19 cellular contexts compared by ENCODE assay signal in genomic region chr7:156503195-156503594, GRCh38.
A peak's percentile ranks its signal among the peaks of the same experiment; 100 is the strongest.
DNase-seq lines count a peak whose midpoint lies in the region; ATAC-seq, FAIRE-seq and TF ChIP-seq lines count a peak whose summit lies in the region.
"Had no signal": no experiment of that assay in that cellular context is flagged by ENCODE, and none has a peak within 500 bp of the region (broad histone marks: within the 10 kb centered on the region; RNA-seq: fewer than 3 reads in every experiment).

No MANE protein-coding gene starts in this region.

- ATAC-seq in HepG2: peak; percentile 70; the same call in 2 of the 3 replicates
- no peak for ATAC-seq in right lobe of liver
- peak; percentile 33; the same call in 1 of the 2 replicates for ATAC-seq in PC-3
- no peak for ATAC-seq in lower lobe of right lung
- no peak for ATAC-seq in HG02981 (IDR thresholded peaks at IDR 0.05; ENCODE audit: unreplicated experiment)
- ATAC-seq: T-cell had no signal

- H3K4me1 ChIP-seq in HepG2 (ENCODE audit: insufficient read depth, low read length) (peaks cover 18% of the 10 kb centered on the region), right lobe of liver (no peaks in the 10 kb centered on the region), PC-3 (ENCODE audit: insufficient read depth, low read length) (no peaks in the 10 kb centered on the region), endodermal cell (ENCODE audit: control insufficient read depth, insufficient read depth, low read length) (no peaks in the 10 kb centered on the region), lower lobe of right lung (no peaks in the 10 kb centered on the region)

- BruUV-seq in HepG2 (replicated peaks; lab: Mats Ljungman, UMichigan) (no TSS peak), PC-3 (replicated peaks; lab: Mats Ljungman, UMichigan) (no TSS peak)

- H3K36me3 ChIP-seq in HepG2 (replicated peaks in 1 of 2; ENCODE audit: control insufficient read depth in 1 of 2, insufficient read depth in 2 of 2, low read length in 2 of 2) (no peaks in the 10 kb centered on the region), right lobe of liver (no peaks in the 10 kb centered on the region), PC-3 (ENCODE audit: low read depth, low read length) (no peaks in the 10 kb centered on the region), endodermal cell (ENCODE audit: control insufficient read depth, insufficient read depth, low read length) (no peaks in the 10 kb centered on the region), lower lobe of right lung (no peaks in the 10 kb centered on the region)

- DNase-seq in HepG2 (ENCODE audit: low spot score): no peak
- DNase-seq in right lobe of liver: no peak
- DNase-seq in PC-3: no peak
- no peak for DNase-seq in endodermal cell
- DNase-seq in type B pancreatic cell (ENCODE audit: extremely low spot score, unreplicated experiment): no peak
- no peak for DNase-seq in lower lobe of right lung
- DNase-seq in activated CD4-positive, alpha-beta memory T cell treated with anti-CD3 and anti-CD28 coated beads for 36 hours: no peak
- DNase-seq: DMS 273 treated with DMSO at 0.1 percent for 48 hours, GDM1, Karpas-422, NCI-H1105 treated with DMSO at 0.1 percent for 48 hours, NCI-H1694 treated with DMSO at 0.1 percent for 48 hours, NCI-H226, NCI-H526, T-cell had no signal

- H3K4me2 ChIP-seq in HepG2 (ENCODE audit: low read depth, low read length) (no peak overlapping the region), PC-3 (ENCODE audit: low read length) (no peak overlapping the region)

- no peak; the same call in 1 of the 2 replicates for TF ChIP-seq RAD21 in HepG2 (CRISPR knock-in tag; IDR thresholded peaks at IDR 0.05)

- no peak overlapping the region for H3K27ac Mint-ChIP-seq in endodermal cell
- H3K27ac Mint-ChIP-seq in type B pancreatic cell: no peak overlapping the region
- no peak overlapping the region for H3K27ac Mint-ChIP-seq in activated CD4-positive, alpha-beta memory T cell treated with anti-CD3 and anti-CD28 coated beads for 36 hours
- H3K27ac Mint-ChIP-seq: T-cell had no signal

- POLR2A ChIA-PET in HepG2 (lab: Yijun Ruan, JAX): no interaction called here
- POLR2A ChIA-PET in PC-3 (lab: Charles Lee; ENCODE audit: unreplicated experiment): no interaction called here
- POLR2A ChIA-PET in activated CD4-positive, alpha-beta memory T cell treated with anti-CD3 and anti-CD28 coated beads for 36 hours (lab: Charles Lee): no interaction called here

- no peak for FAIRE-seq in HepG2 (lab: Jason Lieb, UNC)
- FAIRE-seq: GM12891, GM18507 had no signal

- H3K27me3 Mint-ChIP-seq in endodermal cell (ENCODE audit: insufficient read depth) (no peaks in the 10 kb centered on the region), type B pancreatic cell (no peaks in the 10 kb centered on the region)
- peaks cover 4% of the 10 kb centered on the region for H3K27me3 Mint-ChIP-seq in activated CD4-positive, alpha-beta memory T cell treated with anti-CD3 and anti-CD28 coated beads for 36 hours

- H3K9me3 ChIP-seq in HepG2 (ENCODE audit: low read length) (no peaks in the 10 kb centered on the region), right lobe of liver (no peaks in the 10 kb centered on the region), PC-3 (ENCODE audit: low read length) (no peaks in the 10 kb centered on the region), endodermal cell (ENCODE audit: control insufficient read depth, low read length) (no peaks in the 10 kb centered on the region), lower lobe of right lung (peaks cover 3% of the 10 kb centered on the region)

- H3K79me2 ChIP-seq in HepG2 (ENCODE audit: insufficient read depth, low read length): no peaks in the 10 kb centered on the region
- H3K79me2 ChIP-seq in PC-3 (ENCODE audit: low read length): no peaks in the 10 kb centered on the region

- H3K4me3 ChIP-seq in HepG2 (replicated peaks in 1 of 3; ENCODE audit: insufficient read depth in 1 of 3, low read depth in 2 of 3, low read length in 3 of 3): no peak overlapping the region
- no peak overlapping the region for H3K4me3 ChIP-seq in right lobe of liver
- H3K4me3 ChIP-seq in PC-3 (ENCODE audit: low read length): no peak overlapping the region
- H3K4me3 ChIP-seq in endodermal cell (ENCODE audit: low read length): no peak overlapping the region
- no peak overlapping the region for H3K4me3 ChIP-seq in lower lobe of right lung

- H3K4me1 Mint-ChIP-seq in endodermal cell (peaks cover 4% of the 10 kb centered on the region), type B pancreatic cell (ENCODE audit: unreplicated experiment) (no peaks in the 10 kb centered on the region)
- H3K4me1 Mint-ChIP-seq in activated CD4-positive, alpha-beta memory T cell treated with anti-CD3 and anti-CD28 coated beads for 36 hours (ENCODE audit: low read depth): no peaks in the 10 kb centered on the region
- H3K4me1 Mint-ChIP-seq: T-cell had no signal

- H3K4me3 Mint-ChIP-seq in endodermal cell (no peak overlapping the region), type B pancreatic cell (no peak overlapping the region)
- H3K4me3 Mint-ChIP-seq in activated CD4-positive, alpha-beta memory T cell treated with anti-CD3 and anti-CD28 coated beads for 36 hours: no peak overlapping the region
- H3K4me3 Mint-ChIP-seq: T-cell had no signal

- H2AFZ ChIP-seq in HepG2 (ENCODE audit: low read length): no peak overlapping the region
- H2AFZ ChIP-seq in PC-3 (ENCODE audit: low read length): no peak overlapping the region

- in situ Hi-C loops in HepG2 (cut with HindIII; ENCODE audit: extremely low pct_ligation_motif_present, low pct_unique_long_range_greater_than_20kb): no loop called here

- no peaks in the 10 kb centered on the region for H3F3A ChIP-seq in PC-3 (ENCODE audit: low read length, unreplicated experiment)

- peaks cover 11% of the 10 kb centered on the region for H3K9me3 Mint-ChIP-seq in endodermal cell
- H3K9me3 Mint-ChIP-seq in type B pancreatic cell: no peaks in the 10 kb centered on the region
- H3K9me3 Mint-ChIP-seq in activated CD4-positive, alpha-beta memory T cell treated with anti-CD3 and anti-CD28 coated beads for 36 hours: peaks cover 2% of the 10 kb centered on the region

- TF ChIP-seq POLR2A in HepG2 (IDR thresholded peaks at IDR 0.05; ENCODE audit: insufficient read depth in 1 of 2, low read depth in 2 of 2, low read length in 2 of 2) (no peak), right lobe of liver (IDR thresholded peaks at IDR 0.05) (no peak)

- H4K20me1 ChIP-seq in HepG2 (ENCODE audit: insufficient read depth, low read length) (no peaks in the 10 kb centered on the region), PC-3 (ENCODE audit: low read length) (no peaks in the 10 kb centered on the region)

- CTCF ChIA-PET in HepG2 (lab: Yijun Ruan, JAX; ENCODE audit: low intra/inter-chr PET ratio, low total read pairs): no interaction called here
- CTCF ChIA-PET in PC-3 (lab: Charles Lee): no interaction called here
- CTCF ChIA-PET in activated CD4-positive, alpha-beta memory T cell treated with anti-CD3 and anti-CD28 coated beads for 36 hours (lab: Charles Lee): no interaction called here

- TF ChIP-seq EP300 in HepG2 (IDR thresholded peaks at IDR 0.05; ENCODE audit: low read depth in 2 of 2, low read length in 2 of 2): no peak
- no peak for TF ChIP-seq EP300 in HepG2 (CRISPR knock-in tag; IDR thresholded peaks at IDR 0.05; ENCODE audit: borderline replicate concordance)

- H3K36me3 Mint-ChIP-seq in endodermal cell (ENCODE audit: low read depth): no peaks in the 10 kb centered on the region
- no peaks in the 10 kb centered on the region for H3K36me3 Mint-ChIP-seq in type B pancreatic cell
- H3K36me3 Mint-ChIP-seq in activated CD4-positive, alpha-beta memory T cell treated with anti-CD3 and anti-CD28 coated beads for 36 hours: peaks cover 2% of the 10 kb centered on the region
- H3K36me3 Mint-ChIP-seq: T-cell had no signal

- H3K9me2 ChIP-seq in PC-3 (replicated peaks; ENCODE audit: low read length): no peaks in the 10 kb centered on the region

- whole genome bisulfite sequencing in HepG2 (ENCODE audit: low lambda C conversion rate): 79% methylated on average over 7 of the region's 7 CpGs
- 63% methylated on average over 7 of the region's 7 CpGs for WGBS in right lobe of liver (ENCODE audit: insufficient coverage, low coverage, low lambda C conversion rate, missing lambda C conversion rate)
- 80 to 85% methylated on average over 5 to 7 of the region's 7 CpGs for WGBS in endodermal cell (ENCODE audit: insufficient coverage in 1 of 2, insufficient read length in 1 of 2), 2 experiments

- TF ChIP-seq CTCF in HepG2 (CRISPR knock-in tag; IDR thresholded peaks at IDR 0.05) (peak; percentile 21; the same call in 1 of the 2 replicates), right lobe of liver (IDR thresholded peaks at IDR 0.05) (no peak), PC-3 (conservative IDR thresholded peaks at IDR 0.05; ENCODE audit: low read depth, low read length) (peak; percentile 16; the same call in 1 of the 2 replicates), endodermal cell (conservative IDR thresholded peaks at IDR 0.05) (peak; percentile 47), type B pancreatic cell (conservative IDR thresholded peaks at IDR 0.05) (peak; percentile 34), lower lobe of right lung (IDR thresholded peaks at IDR 0.05) (no peak)

- H3K9ac ChIP-seq in HepG2 (ENCODE audit: insufficient read depth, low read depth, low read length) (no peak overlapping the region), PC-3 (ENCODE audit: low read length) (no peak overlapping the region), endodermal cell (ENCODE audit: extremely low read depth, low read length, poor library complexity, severe bottlenecking) (no peak overlapping the region)

- H3K27me3 ChIP-seq in HepG2 (ENCODE audit: control insufficient read depth in 1 of 2, insufficient read depth in 2 of 2, low read length in 2 of 2) (no peaks in the 10 kb centered on the region), right lobe of liver (no peaks in the 10 kb centered on the region), PC-3 (ENCODE audit: low read length) (0 out of 2 replicates have a peak, but pooled peaks cover 6% of the 10 kb centered on the region), endodermal cell (ENCODE audit: control insufficient read depth, insufficient read depth, low read length, poor library complexity, severe bottlenecking) (no peaks in the 10 kb centered on the region), lower lobe of right lung (ENCODE audit: low read depth) (no peaks in the 10 kb centered on the region)

- intact Hi-C loops in HepG2 (cut with micrococcal nuclease; ENCODE audit: unreplicated experiment) (no loop called here), right lobe of liver (cut with DNase I) (no loop called here), PC-3 (cut with micrococcal nuclease) (no loop called here), lower lobe of right lung (cut with DNase I) (no loop called here)
- intact Hi-C loops in activated CD4-positive, alpha-beta memory T cell treated with anti-CD3 and anti-CD28 coated beads for 36 hours (cut with micrococcal nuclease): no loop called here

- H3K27ac ChIP-seq in HepG2 (ENCODE audit: extremely low read length, insufficient read depth, low read length) (no peak overlapping the region), right lobe of liver (no peak overlapping the region), PC-3 (ENCODE audit: low read length) (no peak overlapping the region), endodermal cell (ENCODE audit: low read depth, low read length) (no peak overlapping the region), lower lobe of right lung (no peak overlapping the region)
- H3K27ac ChIP-seq: C4-2B had no signal

TF ChIP-seq in HepG2, 621 proteins besides CTCF, POLR2A, EP300 and RAD21 (continues in another document):
- TF ChIP-seq ZNF3 (CRISPR knock-in tag; IDR thresholded peaks at IDR 0.05): no peak
- TF ChIP-seq STAG1 (CRISPR knock-in tag; IDR thresholded peaks at IDR 0.05): peak; percentile 56

Comparison
In these comparisons a context has a peak if more than half of its experiments do, and no peak if none do; other contexts are left out.
1. ATAC-seq: peak in HepG2 (single experiment) and PC-3 (single experiment); none in right lobe of liver (0 of 4), lower lobe of right lung (0 of 2) and HG02981 (single experiment).
2. CTCF ChIP-seq: peak in HepG2 (single experiment), PC-3 (single experiment), endodermal cell (single experiment) and type B pancreatic cell (single experiment); none in right lobe of liver (0 of 4) and lower lobe of right lung (single experiment).